ENCODE assay signal across 8 cellular contexts in the genomic region with DNA sequence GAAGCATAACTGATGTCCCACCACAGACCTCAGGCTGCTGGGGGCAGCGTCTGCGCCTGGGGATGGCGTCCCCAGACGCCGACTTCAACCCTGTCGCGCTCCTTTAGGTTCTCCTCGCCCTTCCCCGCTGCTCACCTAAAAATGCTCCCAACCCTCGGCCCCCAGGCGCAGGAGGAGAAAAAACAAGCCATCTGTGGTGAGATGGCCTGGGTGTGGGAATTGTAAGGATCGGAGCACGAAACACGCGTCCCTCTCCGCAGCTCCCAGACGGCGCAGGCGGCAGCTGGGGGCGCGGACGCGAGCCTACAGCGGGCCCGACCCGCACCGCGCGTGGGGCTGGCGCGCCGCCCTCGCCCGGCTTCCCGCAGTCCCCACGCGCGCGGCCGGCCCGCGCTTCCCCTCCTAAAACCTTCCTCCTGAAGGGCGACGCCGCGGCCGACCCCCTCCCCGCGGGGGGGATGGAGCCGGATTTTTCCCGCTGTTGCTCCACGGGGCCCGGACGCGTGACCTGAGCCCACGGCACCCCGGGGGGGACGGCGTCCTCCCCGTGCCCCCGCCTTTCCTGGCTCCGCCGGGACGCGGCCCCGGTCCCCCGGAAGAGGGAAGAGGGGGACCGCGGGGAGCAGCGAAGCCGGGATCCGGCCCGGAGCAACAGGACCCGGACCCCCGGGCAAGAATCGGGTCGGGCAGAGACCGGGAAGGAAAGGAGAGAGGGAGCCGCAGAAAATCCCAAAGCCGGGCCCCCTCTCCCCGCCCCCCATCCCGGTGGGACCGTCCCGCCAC. TPM values are rescaled to one million over a fixed set of nuclear protein-coding genes. Genes with fewer than 3 reads are reported as not detected.
DNase-seq lines count a peak whose midpoint lies in the region; FAIRE-seq lines count a peak whose summit lies in the region.

No MANE protein-coding gene starts in this region.

- H3K9me3 ChIP-seq in esophagus (ENCODE audit: control insufficient read depth in 2 of 2, insufficient read depth in 1 of 2, low read depth in 1 of 2, low read length in 1 of 2) (no peaks in the 10 kb centered on the region), muscle layer of duodenum (ENCODE audit: control insufficient read depth in 1 of 2, low read length in 2 of 2) (no peaks in the 10 kb centered on the region)

- H3K4me3 ChIP-seq in esophagus (ENCODE audit: low read depth in 1 of 2, low read length in 2 of 2) (peak overlapping the region; percentile 57 to 80), muscle layer of duodenum (ENCODE audit: low read depth in 1 of 2, low read length in 2 of 2) (peak overlapping the region; percentile 35 to 96)

- 0 to 1% methylated on average over 61 to 84 of the region's 84 CpGs for WGBS in esophagus, 2 donors

- FAIRE-seq in urothelium cell line (lab: Jason Lieb, UNC) = no peak

- H3K36me3 ChIP-seq in esophagus (ENCODE audit: control insufficient read depth in 2 of 2, insufficient read depth in 2 of 2, low read length in 1 of 2) (no peaks in the 10 kb centered on the region), muscle layer of duodenum (ENCODE audit: control insufficient read depth in 1 of 2, insufficient read depth in 2 of 2, low read length in 2 of 2) (no peaks in the 10 kb centered on the region)

- peak in 5 of 6 experiments; percentile 3 to 31 (median 16) for DNase-seq in stimulated activated naive CD4-positive, alpha-beta T cell (lab: John Stamatoyannopoulos, UW)
- DNase-seq in stimulated activated naive CD4-positive, alpha-beta T cell treated with Interleukin-2 at 50 U/mL for 16 hours (lab: John Stamatoyannopoulos, UW) = no peak
- DNase-seq in HT1080 (ENCODE audit: low read depth) (peak; percentile 23), urothelium cell line (ENCODE audit: low spot score) (peak; percentile 20), HPDE6-E6E7 (ENCODE audit: extremely low spot score) (no peak)
- peak; percentile 23 for DNase-seq in activated CD8-positive, alpha-beta memory T cell treated with anti-CD3 and anti-CD28 coated beads, Interleukin-2, amount 50 U/mL, for 4 hours

- H3K27me3 ChIP-seq in esophagus (ENCODE audit: control insufficient read depth in 1 of 2, insufficient read depth in 2 of 2, low read length in 2 of 2) (no peaks in the 10 kb centered on the region), muscle layer of duodenum (ENCODE audit: low read depth, low read length) (no peaks in the 10 kb centered on the region)

- H3K4me1 ChIP-seq in esophagus (ENCODE audit: control insufficient read depth in 2 of 2, insufficient read depth in 2 of 2, low read length in 1 of 2) (no peaks in the 10 kb centered on the region), muscle layer of duodenum (ENCODE audit: control insufficient read depth in 1 of 2, insufficient read depth in 2 of 2, low read length in 2 of 2) (peaks cover 5 to 10% of the 10 kb centered on the region in 2 donors)

- H3K27ac ChIP-seq in esophagus (ENCODE audit: low read depth in 2 of 2, low read length in 1 of 2) = peak overlapping the region; percentile 69 to 80
- peak overlapping the region; percentile 17 for H3K27ac ChIP-seq in muscle layer of duodenum (ENCODE audit: low read length)

RNA-seq across cellular contexts. Expression of a gene that starts 0.6 kb away (rescaled TPM):
- total RNA-seq in HT1080 (2014; rRNA removed; shearing (Covaris generic)) = 17.7 and 32.5 TPM in 2 replicates
- 51.8 and 67.6 TPM in 2 replicates for polyA plus RNA-seq in HT1080 (2015; cell fraction: cytosol; rRNA removed)
- polyA plus RNA-seq in HT1080 (2015; cell fraction: nucleus; rRNA removed) = 159 and 177 TPM in 2 replicates
- polyA plus RNA-seq in esophagus = 1 to 10 TPM; 6.7 to 7.8 TPM

Comparison
In these comparisons a context has a peak if more than half of its experiments do, and no peak if none do; other contexts are left out.
1. DNase-seq: peak in stimulated activated naive CD4-positive, alpha-beta T cell (5 of 6), HT1080 (single experiment), activated CD8-positive, alpha-beta memory T cell treated with anti-CD3 and anti-CD28 coated beads, Interleukin-2, amount 50 U/mL, for 4 hours (single experiment) and urothelium cell line (single experiment); none in stimulated activated naive CD4-positive, alpha-beta T cell treated with Interleukin-2 at 50 U/mL for 16 hours (single experiment) and HPDE6-E6E7 (single experiment).